In the genomic region with DNA sequence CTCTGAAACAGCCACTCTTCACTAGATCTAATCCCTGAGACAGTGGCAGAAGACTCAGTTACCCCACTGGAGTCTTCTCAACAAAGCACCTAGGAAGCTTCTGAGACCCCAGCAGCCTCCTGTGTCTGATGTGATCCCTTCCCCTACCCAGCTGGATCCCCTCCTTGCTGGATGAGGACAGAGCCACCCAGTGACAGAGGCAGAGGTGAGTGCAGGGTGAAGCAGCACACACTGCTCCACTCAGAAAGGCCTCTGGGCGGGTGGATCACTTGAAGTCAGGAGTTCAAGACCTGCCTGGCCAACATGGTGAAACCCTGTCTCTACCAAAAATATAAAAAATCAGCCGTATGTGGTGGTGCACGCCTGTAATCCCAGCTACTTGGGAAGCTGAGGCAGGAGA, we compare ENCODE assay signal across 29 cellular contexts. TPM values are rescaled to one million over a fixed set of nuclear protein-coding genes. Genes with fewer than 3 reads are reported as not detected.
DNase-seq lines count a peak whose midpoint lies in the region; ATAC-seq and TF ChIP-seq lines count a peak whose summit lies in the region.
"Had no signal": no experiment of that assay in that cellular context is flagged by ENCODE, and none has a peak within 500 bp of the region (broad histone marks: within the 10 kb centered on the region; RNA-seq: fewer than 3 reads in every experiment).

No MANE protein-coding gene starts in this region.

- H3F3A ChIP-seq in GM23338 (replicated peaks; ENCODE audit: low read depth) = peaks cover 16% of the 10 kb centered on the region; the same call in 1 of the 2 replicates

- no peaks in the 10 kb centered on the region for H4K20me1 ChIP-seq in GM23338 (replicated peaks; ENCODE audit: insufficient read depth)

- intact Hi-C loops in activated CD8-positive, alpha-beta T cell treated with anti-CD3 and anti-CD28 coated beads for 36 hours (cut with micrococcal nuclease) = no loop called here

- H3K9me3 Mint-ChIP-seq in activated CD8-positive, alpha-beta T cell treated with anti-CD3 and anti-CD28 coated beads for 36 hours = no peaks in the 10 kb centered on the region
- H3K9me3 Mint-ChIP-seq in activated CD8-positive, alpha-beta T cell treated with anti-CD3 and anti-CD28 coated beads, Interleukin-2, amount 10 ng/mL, durations not matched to agents 7 days and 5 days (ENCODE audit: insufficient read depth) = no peaks in the 10 kb centered on the region
- no peaks in the 10 kb centered on the region for H3K9me3 Mint-ChIP-seq in stimulated activated memory B cell treated with anti-CD40 and anti-IgM and Interleukin-4, amounts not matched to agents 10 μg/mL and 1 μg/mL and 100 μg/mL, for 72 hours
- H3K9me3 Mint-ChIP-seq in GM23338 = no peaks in the 10 kb centered on the region
- H3K9me3 Mint-ChIP-seq: CD14-positive monocyte; HFFc6; naive thymus-derived CD4-positive, alpha-beta T cell had no signal

- ATAC-seq in activated CD8-positive, alpha-beta T cell treated with anti-CD3 and anti-CD28 coated beads for 36 hours = no peak
- ATAC-seq in activated CD8-positive, alpha-beta T cell treated with anti-CD3 and anti-CD28 coated beads, Interleukin-2, amount 10 ng/mL, durations not matched to agents 7 days and 5 days = no peak
- ATAC-seq in gastroesophageal sphincter (no peak), GM23338 (no peak)
- ATAC-seq in stimulated activated memory B cell treated with anti-CD40 and anti-IgM and Interleukin-4, amounts not matched to agents 10 μg/mL and 1 μg/mL and 100 μg/mL, for 72 hours = no peak
- ATAC-seq: left ventricle myocardium superior; naive thymus-derived CD4-positive, alpha-beta T cell had no signal

- peaks cover 10% of the 10 kb centered on the region for H3K27me3 ChIP-seq in H7 (ENCODE audit: control insufficient read depth, insufficient read depth, low read length)
- no peaks in the 10 kb centered on the region for H3K27me3 ChIP-seq in gastroesophageal sphincter
- peaks cover 15% of the 10 kb centered on the region for H3K27me3 ChIP-seq in GM23338 (ENCODE audit: insufficient read depth)
- H3K27me3 ChIP-seq: MG63, SJSA1 had no signal

- 100% methylated on average over 1 to 2 of the region's 3 CpGs for WGBS in gastroesophageal sphincter (ENCODE audit: low coverage in 1 of 2), 2 donors

- H3K36me3 Mint-ChIP-seq in activated CD8-positive, alpha-beta T cell treated with anti-CD3 and anti-CD28 coated beads for 36 hours (ENCODE audit: low read depth) = peaks cover 22% of the 10 kb centered on the region
- peaks cover 48% of the 10 kb centered on the region for H3K36me3 Mint-ChIP-seq in activated CD8-positive, alpha-beta T cell treated with anti-CD3 and anti-CD28 coated beads, Interleukin-2, amount 10 ng/mL, durations not matched to agents 7 days and 5 days (ENCODE audit: low read depth)
- H3K36me3 Mint-ChIP-seq in stimulated activated memory B cell treated with anti-CD40 and anti-IgM and Interleukin-4, amounts not matched to agents 10 μg/mL and 1 μg/mL and 100 μg/mL, for 72 hours = peaks cover 44% of the 10 kb centered on the region
- H3K36me3 Mint-ChIP-seq in GM23338 (ENCODE audit: low read depth) = peaks cover 11% of the 10 kb centered on the region

- DNase-seq in activated CD8-positive, alpha-beta T cell treated with anti-CD3 and anti-CD28 coated beads for 36 hours = no peak
- no peak for DNase-seq in activated CD8-positive, alpha-beta T cell treated with anti-CD3 and anti-CD28 coated beads, Interleukin-2, amount 10 ng/mL, durations not matched to agents 7 days and 5 days
- DNase-seq in H7 = peak; percentile 6
- no peak for DNase-seq in GM23338 (ENCODE audit: low spot score)
- no peak for DNase-seq in anterior cingulate cortex (lab: John Stamatoyannopoulos, UW)
- DNase-seq in stimulated activated naive CD4-positive, alpha-beta T cell (lab: John Stamatoyannopoulos, UW) = no peak
- DNase-seq: 8988T; activated CD4-positive, alpha-beta T cell treated with anti-CD3 and anti-CD28 coated beads, Interleukin-2, amount 50 U/mL, for 4 hours; activated naive CD4-positive, alpha-beta T cell treated with Interleukin-2 at 50 U/mL for 16 hours; central memory CD4-positive, alpha-beta T cell; GM23248; HFFc6; KBM-7; left ventricle myocardium superior; MG63; midbrain; naive thymus-derived CD4-positive, alpha-beta T cell; NCI-H1105 treated with DMSO at 0.1 percent for 48 hours; NCI-H2029 treated with DMSO at 0.1 percent for 48 hours; NCI-H2227 treated with DMSO at 0.1 percent for 48 hours; NCI-H774; retina; substantia nigra had no signal

- no peaks in the 10 kb centered on the region; the same call in 1 of the 2 replicates for H3K36me3 ChIP-seq in H7 (replicated peaks; ENCODE audit: control insufficient read depth, insufficient read depth, low read length)
- H3K36me3 ChIP-seq in gastroesophageal sphincter = peaks cover 0 to 42% of the 10 kb centered on the region in 2 donors
- H3K36me3 ChIP-seq in GM23338 (ENCODE audit: insufficient read depth) = no peaks in the 10 kb centered on the region

- no peak overlapping the region for H2AFZ ChIP-seq in GM23338
- H2AFZ ChIP-seq: GM23248 had no signal

- H3K4me2 ChIP-seq in GM23338 = no peak overlapping the region

- H3K27ac Mint-ChIP-seq in activated CD8-positive, alpha-beta T cell treated with anti-CD3 and anti-CD28 coated beads for 36 hours = peak overlapping the region; percentile 3
- no peak overlapping the region for H3K27ac Mint-ChIP-seq in activated CD8-positive, alpha-beta T cell treated with anti-CD3 and anti-CD28 coated beads, Interleukin-2, amount 10 ng/mL, durations not matched to agents 7 days and 5 days
- H3K27ac Mint-ChIP-seq in stimulated activated memory B cell treated with anti-CD40 and anti-IgM and Interleukin-4, amounts not matched to agents 10 μg/mL and 1 μg/mL and 100 μg/mL, for 72 hours = peak overlapping the region; percentile 22
- H3K27ac Mint-ChIP-seq in GM23338 = no peak overlapping the region
- H3K27ac Mint-ChIP-seq: HFFc6 had no signal

- peak overlapping the region in 3 of 4 donors; percentile 82 to 95 (median 85) for H3K27ac ChIP-seq in gastroesophageal sphincter
- H3K27ac ChIP-seq in GM23338 (ENCODE audit: low read depth) = no peak overlapping the region
- H3K27ac ChIP-seq: GM23248, SJSA1 had no signal

- POLR2A ChIA-PET in activated CD8-positive, alpha-beta T cell treated with anti-CD3 and anti-CD28 coated beads for 36 hours (lab: Charles Lee) = interaction anchor here (1.1 to 5.7 kb wide), 3 partner anchors 10 to 22 kb away, joined by 3 to 37 read pairs (median 15); partner anchors contain the start of gene IGFBP6
- POLR2A ChIA-PET in activated CD8-positive, alpha-beta T cell treated with anti-CD3 and anti-CD28 coated beads, Interleukin-2, amount 10 ng/mL, durations not matched to agents 7 days and 5 days (lab: Charles Lee) = interaction anchor here (0.6 kb wide), 1 partner anchor 38 kb away, joined by 5 read pairs; no protein-coding TSS in a partner anchor

- H3K4me3 ChIP-seq in H7 (ENCODE audit: insufficient read depth, low read depth, low read length) = no peak overlapping the region
- H3K4me3 ChIP-seq in gastroesophageal sphincter = no peak overlapping the region
- no peak overlapping the region for H3K4me3 ChIP-seq in GM23338
- H3K4me3 ChIP-seq: GM23248, MG63, SJSA1 had no signal

- H3K4me1 Mint-ChIP-seq in activated CD8-positive, alpha-beta T cell treated with anti-CD3 and anti-CD28 coated beads for 36 hours (ENCODE audit: low read depth) = peaks cover 33% of the 10 kb centered on the region
- peaks cover 35% of the 10 kb centered on the region for H3K4me1 Mint-ChIP-seq in activated CD8-positive, alpha-beta T cell treated with anti-CD3 and anti-CD28 coated beads, Interleukin-2, amount 10 ng/mL, durations not matched to agents 7 days and 5 days (ENCODE audit: low read depth)
- H3K4me1 Mint-ChIP-seq in stimulated activated memory B cell treated with anti-CD40 and anti-IgM and Interleukin-4, amounts not matched to agents 10 μg/mL and 1 μg/mL and 100 μg/mL, for 72 hours = peaks cover 59% of the 10 kb centered on the region
- peaks cover 24% of the 10 kb centered on the region for H3K4me1 Mint-ChIP-seq in GM23338

- no peaks in the 10 kb centered on the region for H3K79me2 ChIP-seq in GM23338 (replicated peaks; ENCODE audit: insufficient read depth)

- no peaks in the 10 kb centered on the region for H3K27me3 Mint-ChIP-seq in activated CD8-positive, alpha-beta T cell treated with anti-CD3 and anti-CD28 coated beads for 36 hours
- no peaks in the 10 kb centered on the region for H3K27me3 Mint-ChIP-seq in activated CD8-positive, alpha-beta T cell treated with anti-CD3 and anti-CD28 coated beads, Interleukin-2, amount 10 ng/mL, durations not matched to agents 7 days and 5 days (ENCODE audit: low read depth)
- H3K27me3 Mint-ChIP-seq in stimulated activated memory B cell treated with anti-CD40 and anti-IgM and Interleukin-4, amounts not matched to agents 10 μg/mL and 1 μg/mL and 100 μg/mL, for 72 hours = no peaks in the 10 kb centered on the region
- H3K27me3 Mint-ChIP-seq in GM23338 (ENCODE audit: insufficient read depth, low read depth, poor library complexity) = peaks cover 17% of the 10 kb centered on the region

- H3K9me3 ChIP-seq in gastroesophageal sphincter = no peaks in the 10 kb centered on the region
- H3K9me3 ChIP-seq: MG63, SJSA1 had no signal

- CTCF ChIA-PET in activated CD8-positive, alpha-beta T cell treated with anti-CD3 and anti-CD28 coated beads for 36 hours (lab: Charles Lee) = interaction anchor here (11.7 to 31.8 kb wide), 2 partner anchors 8 to 24 kb away, joined by 124 to 553 read pairs; partner anchors contain the start of genes IGFBP6 and SOAT2
- CTCF ChIA-PET in activated CD8-positive, alpha-beta T cell treated with anti-CD3 and anti-CD28 coated beads, Interleukin-2, amount 10 ng/mL, durations not matched to agents 7 days and 5 days (lab: Charles Lee) = interaction anchor here (1.1 to 14.0 kb wide), 4 partner anchors 10 to 245 kb away, joined by 4 to 170 read pairs (median 62); partner anchors contain the start of genes AAAS, IGFBP6 and SOAT2

- no peak for TF ChIP-seq EP300 in gastroesophageal sphincter (IDR thresholded peaks at IDR 0.05)

- no peak overlapping the region for H3K4me3 Mint-ChIP-seq in activated CD8-positive, alpha-beta T cell treated with anti-CD3 and anti-CD28 coated beads for 36 hours
- H3K4me3 Mint-ChIP-seq in activated CD8-positive, alpha-beta T cell treated with anti-CD3 and anti-CD28 coated beads, Interleukin-2, amount 10 ng/mL, durations not matched to agents 7 days and 5 days = no peak overlapping the region
- no peak overlapping the region for H3K4me3 Mint-ChIP-seq in stimulated activated memory B cell treated with anti-CD40 and anti-IgM and Interleukin-4, amounts not matched to agents 10 μg/mL and 1 μg/mL and 100 μg/mL, for 72 hours
- H3K4me3 Mint-ChIP-seq in GM23338 = no peak overlapping the region
- H3K4me3 Mint-ChIP-seq: CD14-positive monocyte, HFFc6 had no signal

- H3K9me2 ChIP-seq in GM23338 (ENCODE audit: insufficient read depth) = no peaks in the 10 kb centered on the region

- H3K4me1 ChIP-seq in gastroesophageal sphincter (peaks cover 14 to 89% (median 57%) of the 10 kb centered on the region in 3 donors), GM23338 (ENCODE audit: insufficient read depth) (peaks cover 17% of the 10 kb centered on the region)

- no peak for TF ChIP-seq CTCF in activated CD8-positive, alpha-beta T cell treated with anti-CD3 and anti-CD28 coated beads for 36 hours (IDR thresholded peaks at IDR 0.05)
- no peak for TF ChIP-seq CTCF in gastroesophageal sphincter (IDR thresholded peaks at IDR 0.05)
- no peak for TF ChIP-seq CTCF in GM23338 (conservative IDR thresholded peaks at IDR 0.05; ENCODE audit: low read depth in 2 of 2)

- no peak for TF ChIP-seq POLR2A in gastroesophageal sphincter (IDR thresholded peaks at IDR 0.05)

RNA-seq across cellular contexts. Expression of gene SPRYD3, which starts 2.7 kb away (rescaled TPM):
- total RNA-seq in activated CD8-positive, alpha-beta T cell treated with anti-CD3 and anti-CD28 coated beads for 36 hours = 10 to 100 TPM; 24.8 to 25.0 TPM
- 10 to 100 TPM; 27.2 to 31.2 TPM for total RNA-seq in activated CD8-positive, alpha-beta T cell treated with anti-CD3 and anti-CD28 coated beads, Interleukin-2, amount 10 ng/mL, durations not matched to agents 7 days and 5 days
- total RNA-seq in H7 (2014; rRNA removed; shearing (Covaris generic)) = 8.3 and 8.7 TPM in 2 replicates
- total RNA-seq in gastroesophageal sphincter = 100 to 1,000 TPM in 2 of 4 donors, 10 to 100 TPM in 2; 79.1 to 137 (median 110) TPM
- total RNA-seq in GM23338 (2014; rRNA removed; shearing (Covaris generic)) = 4.7 and 5.4 TPM in 2 replicates
- 3.4 and 4.3 TPM in 2 replicates for polyA plus RNA-seq in GM23338 (2016; fragmentation: Nextera tagmentation; extraction: Ambion mirVana)

RNA-seq across cellular contexts. Expression of gene IGFBP6, which starts 21.0 kb away (rescaled TPM):
- total RNA-seq in activated CD8-positive, alpha-beta T cell treated with anti-CD3 and anti-CD28 coated beads for 36 hours = 1 to 10 TPM; 2.0 to 2.3 TPM
- 1 to 10 TPM; 3.1 to 5.4 TPM for total RNA-seq in activated CD8-positive, alpha-beta T cell treated with anti-CD3 and anti-CD28 coated beads, Interleukin-2, amount 10 ng/mL, durations not matched to agents 7 days and 5 days
- 10.8 and 17.5 TPM in 2 replicates for total RNA-seq in H7 (2014; rRNA removed; shearing (Covaris generic))
- total RNA-seq in gastroesophageal sphincter = 1,000 to 10,000 TPM in 2 of 4 donors, 100 to 1,000 TPM in 2; 632 to 1,838 (median 914) TPM
- total RNA-seq in GM23338 (2014; rRNA removed; shearing (Covaris generic)) = 14.1 and 16.6 TPM in 2 replicates
- polyA plus RNA-seq in GM23338 (2016; fragmentation: Nextera tagmentation; extraction: Ambion mirVana) = 14.7 and 17.6 TPM in 2 replicates
- polyA plus RNA-seq: CD14-positive monocyte had no signal

RNA-seq across cellular contexts. Expression of gene TNS2, which starts 26.6 kb away (rescaled TPM):
- 1 to 10 TPM; 1.1 to 1.6 TPM for total RNA-seq in activated CD8-positive, alpha-beta T cell treated with anti-CD3 and anti-CD28 coated beads for 36 hours
- 1 to 10 TPM; 1.0 to 1.4 TPM for total RNA-seq in activated CD8-positive, alpha-beta T cell treated with anti-CD3 and anti-CD28 coated beads, Interleukin-2, amount 10 ng/mL, durations not matched to agents 7 days and 5 days
- total RNA-seq in H7 (2014; rRNA removed; shearing (Covaris generic)) = 7.6 and 8.7 TPM in 2 replicates
- 100 to 1,000 TPM; 108 to 323 (median 182) TPM for total RNA-seq in gastroesophageal sphincter
- total RNA-seq in GM23338 (2014; rRNA removed; shearing (Covaris generic)) = 5.7 and 6.9 TPM in 2 replicates
- 1.5 and 1.8 TPM in 2 replicates for polyA plus RNA-seq in GM23338 (2016; fragmentation: Nextera tagmentation; extraction: Ambion mirVana)

RNA-seq across cellular contexts. Expression of gene SOAT2, which starts 26.8 kb away (rescaled TPM):
- 1 to 10 TPM; 5.3 to 6.7 TPM for total RNA-seq in activated CD8-positive, alpha-beta T cell treated with anti-CD3 and anti-CD28 coated beads for 36 hours
- total RNA-seq in activated CD8-positive, alpha-beta T cell treated with anti-CD3 and anti-CD28 coated beads, Interleukin-2, amount 10 ng/mL, durations not matched to agents 7 days and 5 days = 10 to 100 TPM; 10.8 to 13.3 TPM
- not detected in 2 replicates for total RNA-seq in H7 (2014; rRNA removed; shearing (Covaris generic))
- total RNA-seq in gastroesophageal sphincter = under 1 TPM in 1 of 4 donors, not detected in 3; 0.31 TPM
- total RNA-seq in GM23338 (2014; rRNA removed; shearing (Covaris generic)) = not detected in 2 replicates
- not detected in 2 replicates for polyA plus RNA-seq in GM23338 (2016; fragmentation: Nextera tagmentation; extraction: Ambion mirVana)
- total RNA-seq: dermis microvascular lymphatic vessel endothelial cell, GM23248, osteocyte, SJSA1 had no signal
- polyA plus RNA-seq: CD14-positive monocyte had no signal

Comparison
In these comparisons a context has a peak if more than half of its experiments do, and no peak if none do; other contexts are left out.
1. H3K27ac Mint-ChIP-seq: peak in activated CD8-positive, alpha-beta T cell treated with anti-CD3 and anti-CD28 coated beads for 36 hours (single experiment) and stimulated activated memory B cell treated with anti-CD40 and anti-IgM and Interleukin-4, amounts not matched to agents 10 μg/mL and 1 μg/mL and 100 μg/mL, for 72 hours (single experiment); none in activated CD8-positive, alpha-beta T cell treated with anti-CD3 and anti-CD28 coated beads, Interleukin-2, amount 10 ng/mL, durations not matched to agents 7 days and 5 days (single experiment) and GM23338 (single experiment).
2. RNA of gene IGFBP6, which starts 21.0 kb away (total RNA-seq): 632 to 1,838 TPM in gastroesophageal sphincter; 10.8 to 17.5 TPM in H7, 14.1 to 16.6 TPM in GM23338, 3.1 to 5.4 TPM in activated CD8-positive, alpha-beta T cell treated with anti-CD3 and anti-CD28 coated beads, Interleukin-2, amount 10 ng/mL, durations not matched to agents 7 days and 5 days and 2.0 to 2.3 TPM in activated CD8-positive, alpha-beta T cell treated with anti-CD3 and anti-CD28 coated beads for 36 hours; every median in the first group is over 10 times any median in the second.
3. RNA of gene TNS2, which starts 26.6 kb away (total RNA-seq): 108 to 323 TPM in gastroesophageal sphincter; 7.6 to 8.7 TPM in H7, 5.7 to 6.9 TPM in GM23338, 1.1 to 1.6 TPM in activated CD8-positive, alpha-beta T cell treated with anti-CD3 and anti-CD28 coated beads for 36 hours and 1.0 to 1.4 TPM in activated CD8-positive, alpha-beta T cell treated with anti-CD3 and anti-CD28 coated beads, Interleukin-2, amount 10 ng/mL, durations not matched to agents 7 days and 5 days; every median in the first group is over 10 times any median in the second.